ENCODE assay signal across 12 cellular contexts in genomic region chr4:77881460-77882295, GRCh38. TPM values are rescaled to one million over a fixed set of nuclear protein-coding genes. Genes with fewer than 3 reads are reported as not detected.
DNase-seq lines count a peak whose midpoint lies in the region; ATAC-seq and TF ChIP-seq lines count a peak whose summit lies in the region.
"Had no signal": no experiment of that assay in that cellular context is flagged by ENCODE, and none has a peak within 500 bp of the region (broad histone marks: within the 10 kb centered on the region; RNA-seq: fewer than 3 reads in every experiment).

No MANE protein-coding gene starts in this region.

- no peak overlapping the region for H3K27ac ChIP-seq in AG04450 (ENCODE audit: low read depth, low read length)
- no peak overlapping the region for H3K27ac ChIP-seq in GM23338 (ENCODE audit: low read depth)
- no peak overlapping the region for H3K27ac ChIP-seq in body of pancreas
- no peak overlapping the region for H3K27ac ChIP-seq in left lung
- H3K27ac ChIP-seq: psoas muscle had no signal

- H3K27me3 ChIP-seq in AG04450 (ENCODE audit: control insufficient read depth, insufficient read depth, low read length) (no peaks in the 10 kb centered on the region), GM23338 (ENCODE audit: insufficient read depth) (no peaks in the 10 kb centered on the region), body of pancreas (no peaks in the 10 kb centered on the region), left lung (no peaks in the 10 kb centered on the region)

- ATAC-seq in GM23338 (no peak), body of pancreas (peak; percentile 52), left lobe of liver (peak; percentile 62), HG03520 (IDR thresholded peaks at IDR 0.05; ENCODE audit: unreplicated experiment) (no peak), left lung (no peak)
- ATAC-seq: left ventricle myocardium superior, psoas muscle had no signal

- H2AFZ ChIP-seq in GM23338: no peak overlapping the region

- H3K4me3 Mint-ChIP-seq in GM23338: no peak overlapping the region
- H3K4me3 Mint-ChIP-seq: CD4-positive, alpha-beta T cell had no signal

- H3K4me2 ChIP-seq in GM23338: no peak overlapping the region

- H3K9me3 ChIP-seq in AG04450 (ENCODE audit: control insufficient read depth, insufficient read depth, low read length): no peaks in the 10 kb centered on the region
- no peaks in the 10 kb centered on the region for H3K9me3 ChIP-seq in body of pancreas
- H3K9me3 ChIP-seq in left lung: no peaks in the 10 kb centered on the region
- H3K9me3 ChIP-seq: psoas muscle had no signal

- H3K4me1 Mint-ChIP-seq in GM23338: peaks cover 23% of the 10 kb centered on the region

- H3K4me1 ChIP-seq in GM23338 (ENCODE audit: insufficient read depth) (peaks cover 18% of the 10 kb centered on the region), body of pancreas (peaks cover 19% of the 10 kb centered on the region), left lung (no peaks in the 10 kb centered on the region)
- H3K4me1 ChIP-seq: psoas muscle had no signal

- peaks cover 36% of the 10 kb centered on the region for H3K36me3 Mint-ChIP-seq in GM23338 (ENCODE audit: low read depth)

- H4K20me1 ChIP-seq in GM23338 (replicated peaks; ENCODE audit: insufficient read depth): no peaks in the 10 kb centered on the region; the same call in none of the 2 replicates

- H3K27me3 Mint-ChIP-seq in GM23338 (ENCODE audit: insufficient read depth, low read depth, poor library complexity): no peaks in the 10 kb centered on the region
- H3K27me3 Mint-ChIP-seq: CD4-positive, alpha-beta T cell had no signal

- H3F3A ChIP-seq in GM23338 (replicated peaks; ENCODE audit: low read depth): no peaks in the 10 kb centered on the region

- POLR2A ChIA-PET in AG04450 (lab: Yijun Ruan, JAX): no interaction called here

- TF ChIP-seq CTCF in AG04450 (IDR thresholded peaks at IDR 0.05; ENCODE audit: low read depth, low read length) (no peak), GM23338 (conservative IDR thresholded peaks at IDR 0.05; ENCODE audit: low read depth in 2 of 2) (no peak), body of pancreas (IDR thresholded peaks at IDR 0.05) (peak in 4 of 7 experiments; percentile 30 to 37 (median 32)), left lung (IDR thresholded peaks at IDR 0.05) (no peak)

- TF ChIP-seq POLR2A in body of pancreas (IDR thresholded peaks at IDR 0.05): no peak

- peak; percentile 3 for DNase-seq in AG04450 (ENCODE audit: low read depth, low spot score)
- peak; percentile 18 for DNase-seq in GM23338 (ENCODE audit: low spot score)
- peak in 3 of 4 donors; percentile 14 to 33 (median 25) for DNase-seq in body of pancreas
- no peak for DNase-seq in left lobe of liver (ENCODE audit: low spot score)
- DNase-seq in hippocampal formation (lab: John Stamatoyannopoulos, UW): no peak
- no peak for DNase-seq in left lung
- DNase-seq in NCI-H748 treated with DMSO at 0.1 percent for 48 hours (lab: John Stamatoyannopoulos, UW): no peak
- DNase-seq: CD4-positive, alpha-beta T cell; left ventricle myocardium superior; NCI-H524 treated with DMSO at 0.1 percent for 48 hours; psoas muscle had no signal

- CTCF ChIA-PET in AG04450 (lab: Charles Lee): interaction anchor here (0.5 to 0.9 kb wide), 3 partner anchors 14 to 424 kb away, joined by 3 read pairs; partner anchors contain the start of gene MRPL1

- peak overlapping the region; percentile 26 for H3K27ac Mint-ChIP-seq in GM23338
- H3K27ac Mint-ChIP-seq: CD4-positive, alpha-beta T cell had no signal

- intact Hi-C loops in body of pancreas (cut with DNase I) (no loop called here), left lung (cut with DNase I) (no loop called here)

- H3K79me2 ChIP-seq in GM23338 (replicated peaks; ENCODE audit: insufficient read depth): peaks cover 56% of the 10 kb centered on the region

- H3K36me3 ChIP-seq in GM23338 (ENCODE audit: insufficient read depth) (peaks cover 3% of the 10 kb centered on the region), body of pancreas (replicated peaks in 1 of 2; ENCODE audit: insufficient read depth in 1 of 2, low read depth in 2 of 2) (no peaks in the 10 kb centered on the region), left lung (peaks cover 0 to 43% of the 10 kb centered on the region in 2 donors)

- H3K9me3 Mint-ChIP-seq in GM23338: no peaks in the 10 kb centered on the region
- H3K9me3 Mint-ChIP-seq: CD4-positive, alpha-beta T cell had no signal

- H3K4me3 ChIP-seq in AG04450 (ENCODE audit: low read depth, low read length) (no peak overlapping the region), GM23338 (no peak overlapping the region), body of pancreas (no peak overlapping the region), left lung (no peak overlapping the region)
- H3K4me3 ChIP-seq: psoas muscle had no signal

- 51 to 59% methylated on average over 8 of the region's 8 CpGs for WGBS in body of pancreas, 2 donors

- H3K9me2 ChIP-seq in GM23338 (ENCODE audit: insufficient read depth): no peaks in the 10 kb centered on the region; the same call in 1 of the 2 replicates

TF ChIP-seq in GM23338, 12 proteins besides CTCF, POLR2A, EP300 and RAD21:
- no peak for TF ChIP-seq JUNB (IDR thresholded peaks at IDR 0.05; ENCODE audit: unreplicated experiment)
TF ChIP-seq in GM23338: peak in this region for 0.

RNA-seq across cellular contexts. Expression of gene MRPL1, which starts 19.0 kb away (rescaled TPM):
- 30.9 and 49.9 TPM in 2 replicates for polyA plus RNA-seq in AG04450 (2011; rRNA removed)
- polyA minus RNA-seq in AG04450 (2011; rRNA and poly(A)+ RNA removed): 4.9 and 9.3 TPM in 2 replicates
- 29.2 and 64.4 TPM in 2 replicates for total RNA-seq in GM23338 (2014; rRNA removed; shearing (Covaris generic))
- 45.7 and 46.5 TPM in 2 replicates for polyA plus RNA-seq in GM23338 (2016; fragmentation: Nextera tagmentation; extraction: Ambion mirVana)
- total RNA-seq in body of pancreas: 10 to 100 TPM; 12.2 to 23.4 TPM
- total RNA-seq in left lobe of liver: 13.8 TPM
- 10 to 100 TPM; 19.2 to 30.5 TPM for total RNA-seq in left lung

Comparison
In these comparisons a context has a peak if more than half of its experiments do, and no peak if none do; other contexts are left out.
1. DNase-seq: peak in AG04450 (single experiment), GM23338 (single experiment) and body of pancreas (3 of 4); none in left lobe of liver (single experiment), hippocampal formation (0 of 2), left lung (0 of 2) and NCI-H748 treated with DMSO at 0.1 percent for 48 hours (single experiment).
2. CTCF ChIP-seq: peak in body of pancreas (4 of 7); none in AG04450 (single experiment), GM23338 (0 of 2) and left lung (0 of 2).
3. ATAC-seq: peak in body of pancreas (single experiment) and left lobe of liver (single experiment); none in GM23338 (single experiment), HG03520 (single experiment) and left lung (single experiment).